In genomic region chr2:117987121-117987520, GRCh38 we compare ENCODE assay signal across 1 cellular context.
TF ChIP-seq lines count a peak whose summit lies in the region.

No MANE protein-coding gene starts in this region.

TF ChIP-seq in K562, 482 proteins besides CTCF, POLR2A, EP300 and RAD21:
- TF ChIP-seq MEF2D (tag; conservative IDR thresholded peaks at IDR 0.05; ENCODE audit: low read depth) (no peak), NCOA2 (IDR thresholded peaks at IDR 0.05; ENCODE audit: partially characterized antibody in 2 of 2) (no peak), E4F1 (CRISPR knock-in tag; IDR thresholded peaks at IDR 0.05; ENCODE audit: borderline replicate concordance) (no peak), FOXA3 (CRISPR knock-in tag; conservative IDR thresholded peaks at IDR 0.05 in 1 of 2, IDR thresholded peaks at IDR 0.05 in 1 of 2) (no peak), KLF1 (tag; IDR thresholded peaks at IDR 0.05) (no peak), PHF20 (IDR thresholded peaks at IDR 0.05; ENCODE audit: partially characterized antibody) (no peak), ZNF75A (CRISPR knock-in tag; IDR thresholded peaks at IDR 0.05) (no peak)
